ENCODE assay signal across 14 cellular contexts in genomic region chr2:33336036-33336625, GRCh38.
DNase-seq lines count a peak whose midpoint lies in the region; ATAC-seq, FAIRE-seq and TF ChIP-seq lines count a peak whose summit lies in the region.
"Had no signal": no experiment of that assay in that cellular context is flagged by ENCODE, and none has a peak within 500 bp of the region (broad histone marks: within the 10 kb centered on the region; RNA-seq: fewer than 3 reads in every experiment).

No MANE protein-coding gene starts in this region.

- ATAC-seq in GM18499 (IDR thresholded peaks at IDR 0.05; ENCODE audit: insufficient read depth, unreplicated experiment), result peak; percentile 87
- ATAC-seq in HG02623 (IDR thresholded peaks at IDR 0.05; ENCODE audit: unreplicated experiment), result peak; percentile 74
- ATAC-seq in GM19455 (IDR thresholded peaks at IDR 0.05; ENCODE audit: unreplicated experiment), result no peak
- ATAC-seq: right cardiac atrium had no signal

- H2AFZ ChIP-seq in endothelial cell of umbilical vein (ENCODE audit: low read depth, low read length), result no peak overlapping the region

- H3K27ac ChIP-seq in endothelial cell of umbilical vein (ENCODE audit: insufficient read depth, low read depth, low read length), result peak overlapping the region; percentile 41
- H3K27ac ChIP-seq: adrenal gland, BLaER1 had no signal

- no peak for TF ChIP-seq CTCF in endothelial cell of umbilical vein (IDR thresholded peaks at IDR 0.05; ENCODE audit: extremely low read depth in 1 of 2, insufficient read depth in 1 of 2, low read depth in 1 of 2, low read length in 2 of 2)

- dilution Hi-C loops in endothelial cell of umbilical vein (cut with MboI; ENCODE audit: extremely low pct_ligation_motif_present, low sequenced_read_pairs), result no loop called here

- H3K9ac ChIP-seq in endothelial cell of umbilical vein (replicated peaks; ENCODE audit: extremely low read depth, insufficient read depth, low read length), result no peak overlapping the region
- H3K9ac ChIP-seq: BLaER1 had no signal

- BruUV-seq in endothelial cell of umbilical vein (replicated peaks; lab: Mats Ljungman, UMichigan), result TSS peak; percentile 97

- CTCF ChIA-PET in endothelial cell of umbilical vein (lab: Charles Lee), result no interaction called here

- FAIRE-seq in endothelial cell of umbilical vein (lab: Jason Lieb, UNC), result peak; percentile 52
- FAIRE-seq: keratinocyte had no signal

- POLR2A ChIA-PET in endothelial cell of umbilical vein (lab: Charles Lee), result no interaction called here

- DNase-seq in NOMO-1 treated with dmso at 0.1 percent for 144 hours (lab: John Stamatoyannopoulos, UW; ENCODE audit: unreplicated experiment) (peak; percentile 4), endothelial cell of umbilical vein (ENCODE audit: low read depth, low spot score) (peak; percentile 17), nucleus accumbens (lab: John Stamatoyannopoulos, UW) (no peak), NCI-H2171 treated with DMSO at 0.1 percent for 48 hours (lab: John Stamatoyannopoulos, UW) (no peak)
- DNase-seq in stimulated activated CD4-positive, alpha-beta T cell treated with anti-CD3 and anti-CD28 coated beads, Interleukin-4, amount 100 ng/mL, for 4 hours, result no peak
- DNase-seq: adrenal gland, cortex of kidney, right cardiac atrium, T1000 had no signal

- TF ChIP-seq POLR2A in endothelial cell of umbilical vein (IDR thresholded peaks at IDR 0.05; ENCODE audit: low read depth, low read length), result no peak

- no peaks in the 10 kb centered on the region for H3K9me1 ChIP-seq in endothelial cell of umbilical vein (replicated peaks; ENCODE audit: control insufficient read depth, extremely low read depth, insufficient read depth, low read length)

- H3K27me3 ChIP-seq in endothelial cell of umbilical vein (ENCODE audit: control insufficient read depth in 2 of 2, insufficient read depth in 2 of 2, low read length in 2 of 2), result no peaks in the 10 kb centered on the region
- H3K27me3 ChIP-seq: adrenal gland, BLaER1 had no signal

- H3K36me3 ChIP-seq in endothelial cell of umbilical vein (ENCODE audit: control insufficient read depth in 2 of 2, extremely low read depth in 1 of 2, insufficient read depth in 2 of 2, low read length in 2 of 2), result no peaks in the 10 kb centered on the region
- H3K36me3 ChIP-seq: adrenal gland, BLaER1 had no signal

- no peaks in the 10 kb centered on the region for H3K79me2 ChIP-seq in endothelial cell of umbilical vein (ENCODE audit: control insufficient read depth, insufficient read depth, low read length)

- H4K20me1 ChIP-seq in endothelial cell of umbilical vein (replicated peaks; ENCODE audit: control insufficient read depth, extremely low read depth, insufficient read depth, low read length), result no peaks in the 10 kb centered on the region
- H4K20me1 ChIP-seq: BLaER1 had no signal

- intact Hi-C loops in endothelial cell of umbilical vein (cut with micrococcal nuclease), result loop anchor here (1.0 kb wide), 1 partner anchor 45 kb away; no protein-coding TSS in a partner anchor

- no peaks in the 10 kb centered on the region for H3K9me3 ChIP-seq in endothelial cell of umbilical vein (replicated peaks; ENCODE audit: control insufficient read depth, insufficient read depth, low read length)
- H3K9me3 ChIP-seq: adrenal gland, BLaER1 had no signal

- no peak overlapping the region for H3K4me3 ChIP-seq in endothelial cell of umbilical vein (replicated peaks in 1 of 3; ENCODE audit: insufficient read depth in 1 of 3, low read depth in 1 of 3, low read length in 3 of 3)
- H3K4me3 ChIP-seq: adrenal gland, BLaER1 had no signal

- peaks cover 21% of the 10 kb centered on the region for H3K4me1 ChIP-seq in endothelial cell of umbilical vein (ENCODE audit: control insufficient read depth, extremely low read depth, insufficient read depth, low read length)

- H3K4me2 ChIP-seq in endothelial cell of umbilical vein (ENCODE audit: insufficient read depth, low read length), result no peak overlapping the region
- H3K4me2 ChIP-seq: BLaER1 had no signal

TF ChIP-seq in endothelial cell of umbilical vein, 7 proteins besides CTCF, POLR2A, EP300 and RAD21:
- TF ChIP-seq POLR2AphosphoS5 (IDR thresholded peaks at IDR 0.05; ENCODE audit: insufficient read depth, low read depth, low read length) (peak; percentile 11), GATA2 (IDR thresholded peaks at IDR 0.05; ENCODE audit: insufficient read depth, insufficient read length, low read depth, low read length) (no peak), JUN (IDR thresholded peaks at IDR 0.05; ENCODE audit: borderline replicate concordance, insufficient read depth, insufficient read length, low read depth) (no peak), FOS (IDR thresholded peaks at IDR 0.05; ENCODE audit: borderline replicate concordance, insufficient read depth, low read length) (no peak), EZH2 (IDR thresholded peaks at IDR 0.05; ENCODE audit: borderline replicate concordance, low read depth, low read length, severe bottlenecking) (no peak)

Comparison
In these comparisons a context has a peak if more than half of its experiments do, and no peak if none do; other contexts are left out.
1. DNase-seq: peak in NOMO-1 treated with dmso at 0.1 percent for 144 hours (single experiment) and endothelial cell of umbilical vein (single experiment); none in nucleus accumbens (0 of 56), NCI-H2171 treated with DMSO at 0.1 percent for 48 hours (single experiment) and stimulated activated CD4-positive, alpha-beta T cell treated with anti-CD3 and anti-CD28 coated beads, Interleukin-4, amount 100 ng/mL, for 4 hours (0 of 2).